ENCODE assay signal across 14 cellular contexts in genomic region chr5:119427052-119427451, GRCh38.
"Had no signal": no experiment of that assay in that cellular context is flagged by ENCODE, and none has a peak within 500 bp of the region (broad histone marks: within the 10 kb centered on the region; RNA-seq: fewer than 3 reads in every experiment).

No MANE protein-coding gene starts in this region.

- DNase-seq: activated CD4-positive, alpha-beta T cell treated with anti-CD3 and anti-CD28 coated beads, Interleukin-2, amount 50 U/mL, for 48 hours; activated gamma-delta T cell treated with Interleukin-2 at 50 U/mL for 16 hours; adrenal gland; effector CD8-positive, alpha-beta T cell; foreskin melanocyte; hypothalamus; islet precursor cell; naive thymus-derived CD4-positive, alpha-beta T cell; retina; stimulated activated naive B cell treated with anti-CD40 and anti-IgM and Interleukin-4, amounts not matched to agents 10 μg/mL and 1 μg/mL and 100 μg/mL, for 72 hours; WERI-Rb-1 had no signal

- ATAC-seq: activated naive CD4-positive, alpha-beta T cell treated with anti-CD3 and anti-CD28 coated beads, Interleukin-2, amount 50 U/mL, for 72 hours; naive thymus-derived CD4-positive, alpha-beta T cell; stimulated activated naive B cell treated with anti-CD40 and anti-IgM and Interleukin-4, amounts not matched to agents 10 μg/mL and 1 μg/mL and 100 μg/mL, for 72 hours had no signal

- H3K36me3 ChIP-seq: adrenal gland, cardiac muscle cell, thoracic aorta, WERI-Rb-1 had no signal

- H3K27ac ChIP-seq: cardiac muscle cell, thoracic aorta, WERI-Rb-1 had no signal

- H3K9me3 ChIP-seq: adrenal gland, thoracic aorta had no signal

- H3K4me3 ChIP-seq: adrenal gland, cardiac muscle cell, thoracic aorta had no signal

- H3K27me3 ChIP-seq: adrenal gland, cardiac muscle cell had no signal
